Comparison of ENCODE assay signal across 8 cellular contexts in genomic region chr6:159042003-159042823, GRCh38. TPM values are rescaled to one million over a fixed set of nuclear protein-coding genes. Genes with fewer than 3 reads are reported as not detected.
DNase-seq lines count a peak whose midpoint lies in the region; ATAC-seq and TF ChIP-seq lines count a peak whose summit lies in the region.

No MANE protein-coding gene starts in this region.

- H3K27ac Mint-ChIP-seq in Calu3 (ENCODE audit: unreplicated experiment) = no peak overlapping the region

- intact Hi-C loops in Calu3 (cut with micrococcal nuclease; ENCODE audit: unreplicated experiment) = loop anchor here (1.0 kb wide), 2 partner anchors 62 to 92 kb away; no protein-coding TSS in a partner anchor
- intact Hi-C loops in tibial artery (cut with DNase I; ENCODE audit: low total_unique reads) = no loop called here

- H3K4me1 Mint-ChIP-seq in Calu3 (ENCODE audit: low read depth, unreplicated experiment) = peaks cover 30% of the 10 kb centered on the region

- peak; percentile 80 for DNase-seq in Calu3
- DNase-seq in SHP77 (lab: John Stamatoyannopoulos, UW) = peak; percentile 62 to 71
- DNase-seq in activated naive CD4-positive, alpha-beta T cell (lab: John Stamatoyannopoulos, UW) = peak in 3 of 4 experiments; percentile 13 to 53 (median 29)
- peak; percentile 12 to 63 for DNase-seq in foreskin fibroblast
- no peak for DNase-seq in tibial artery

- no peaks in the 10 kb centered on the region for H3K27me3 ChIP-seq in neural cell (ENCODE audit: insufficient read depth, low read depth, low read length)
- no peaks in the 10 kb centered on the region for H3K27me3 ChIP-seq in tibial artery

- no TSS peak for BruUV-seq in Calu3 (replicated peaks; lab: Mats Ljungman, UMichigan)

- H3K4me3 ChIP-seq in foreskin fibroblast (ENCODE audit: low read depth in 1 of 2, low read length in 2 of 2) (no peak overlapping the region), neural cell (ENCODE audit: low read length) (no peak overlapping the region), tibial artery (no peak overlapping the region)

- TF ChIP-seq CTCF in Calu3 (IDR thresholded peaks at IDR 0.05; ENCODE audit: unreplicated experiment) = peak; percentile 87
- peak; percentile 78 for TF ChIP-seq CTCF in LNCAP (IDR thresholded peaks at IDR 0.05)
- TF ChIP-seq CTCF in foreskin fibroblast (IDR thresholded peaks at IDR 0.05; ENCODE audit: low read depth, low read length) = peak; percentile 91
- peak; percentile 83 for TF ChIP-seq CTCF in neural cell (IDR thresholded peaks at IDR 0.05; ENCODE audit: poor library complexity, severe bottlenecking)
- TF ChIP-seq CTCF in tibial artery (IDR thresholded peaks at IDR 0.05) = peak; percentile 55 to 74

- TF ChIP-seq EP300 in neural cell (conservative IDR thresholded peaks at IDR 0.05; ENCODE audit: poor library complexity, severe bottlenecking) = no peak

- no peaks in the 10 kb centered on the region for H4K20me1 ChIP-seq in neural cell (ENCODE audit: insufficient read depth)

- no peak overlapping the region for H3K4me3 Mint-ChIP-seq in Calu3 (ENCODE audit: low read depth, unreplicated experiment)

- ATAC-seq in GM21447 (IDR thresholded peaks at IDR 0.05; ENCODE audit: unreplicated experiment) = peak; percentile 32

- no peaks in the 10 kb centered on the region for H3F3A ChIP-seq in neural cell (ENCODE audit: insufficient read depth, low read length, poor library complexity, severe bottlenecking)

- peak; percentile 72 for TF ChIP-seq RAD21 in neural cell (conservative IDR thresholded peaks at IDR 0.05)

- peaks cover 4% of the 10 kb centered on the region for H3K27me3 Mint-ChIP-seq in Calu3 (ENCODE audit: unreplicated experiment)

- H3K36me3 ChIP-seq in neural cell (ENCODE audit: insufficient read depth, low read length) (no peaks in the 10 kb centered on the region), tibial artery (no peaks in the 10 kb centered on the region)

- H3K79me2 ChIP-seq in neural cell (replicated peaks; ENCODE audit: insufficient read depth, low read length) = no peaks in the 10 kb centered on the region

- H3K9ac ChIP-seq in neural cell (ENCODE audit: low read length) = no peak overlapping the region

- H3K9me2 ChIP-seq in neural cell (ENCODE audit: insufficient read depth, low read length) = no peaks in the 10 kb centered on the region

- peaks cover 4% of the 10 kb centered on the region for H3K36me3 Mint-ChIP-seq in Calu3 (ENCODE audit: insufficient read depth, unreplicated experiment)

- H3K9me3 Mint-ChIP-seq in Calu3 (ENCODE audit: low read depth, unreplicated experiment) = no peaks in the 10 kb centered on the region

- H3K4me1 ChIP-seq in tibial artery = peaks cover 0 to 13% (median 0%) of the 10 kb centered on the region in 4 donors

- no peak overlapping the region for H3K4me2 ChIP-seq in neural cell (ENCODE audit: low read length)

- H2AFZ ChIP-seq in neural cell (ENCODE audit: low read depth, low read length) = no peak overlapping the region

- H3K9me3 ChIP-seq in neural cell (ENCODE audit: low read length) (no peaks in the 10 kb centered on the region), tibial artery (no peaks in the 10 kb centered on the region)

- CTCF ChIA-PET in Calu3 (lab: Charles Lee) = interaction anchor here (0.7 to 1.9 kb wide), 7 partner anchors 21 to 92 kb away, joined by 3 to 15 read pairs (median 4); partner anchors contain the start of gene RSPH3

- H3K27ac ChIP-seq in neural cell (ENCODE audit: low read length) (no peak overlapping the region), tibial artery (no peak overlapping the region)

TF ChIP-seq in neural cell, 6 proteins besides CTCF, POLR2A, EP300 and RAD21:
- no peak for TF ChIP-seq MXI1 (conservative IDR thresholded peaks at IDR 0.05; ENCODE audit: poor library complexity, severe bottlenecking)
- TF ChIP-seq SMC3 (conservative IDR thresholded peaks at IDR 0.05; ENCODE audit: poor library complexity) = peak; percentile 81

RNA-seq across cellular contexts. Expression of gene TAGAP, which starts 2.6 kb away (rescaled TPM):
- 0.17 and 0.64 TPM in 2 replicates for total RNA-seq in Calu3 (2022)
- polyA plus RNA-seq in neural cell = not detected in 2 replicates
- polyA minus RNA-seq in neural cell = not detected in 2 replicates

RNA-seq across cellular contexts. Expression of gene RSPH3, which starts 42.2 kb away (rescaled TPM):
- 12.5 and 14.6 TPM in 2 replicates for total RNA-seq in Calu3 (2022)
- 2.4 and 3.5 TPM in 2 replicates for polyA plus RNA-seq in neural cell
- 9.3 and 11.9 TPM in 2 replicates for polyA minus RNA-seq in neural cell

Comparison
In these comparisons a context has a peak if more than half of its experiments do, and no peak if none do; other contexts are left out.
1. DNase-seq: peak in Calu3 (single experiment), SHP77 (2 of 2), activated naive CD4-positive, alpha-beta T cell (3 of 4) and foreskin fibroblast (2 of 2); none in tibial artery (0 of 2).
2. Peak in every context shown above with its lines, with median percentiles within 50 percentile points of each other: CTCF ChIP-seq.